9 cellular contexts compared by ENCODE assay signal in the genomic region with DNA sequence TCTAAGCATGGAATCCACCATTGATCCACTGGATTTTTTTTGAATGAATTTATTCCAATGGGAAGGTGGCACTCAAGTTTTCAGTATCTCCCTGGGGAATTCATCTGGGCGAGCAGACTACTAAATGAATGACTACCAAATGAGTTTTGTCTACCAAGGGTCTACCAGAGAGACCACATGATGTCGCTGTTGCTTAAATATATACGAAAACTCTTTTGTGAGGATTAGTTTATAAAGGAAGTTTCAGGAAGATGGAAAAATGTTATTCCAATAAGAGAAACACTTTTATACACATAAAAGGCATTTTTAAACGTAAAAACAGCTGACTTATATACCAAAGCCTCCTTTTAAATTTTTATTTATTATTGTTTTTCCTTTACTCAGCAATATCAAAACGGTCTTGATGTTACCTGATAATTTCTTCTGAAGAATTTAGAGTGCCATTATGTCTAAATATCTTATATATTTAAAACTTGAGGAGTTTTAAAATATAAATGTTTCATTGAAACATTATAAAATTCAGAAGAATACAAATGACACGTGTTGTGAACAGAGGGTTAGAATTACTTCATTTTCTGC.
DNase-seq lines count a peak whose midpoint lies in the region; ATAC-seq and TF ChIP-seq lines count a peak whose summit lies in the region.
"Had no signal": no experiment of that assay in that cellular context is flagged by ENCODE, and none has a peak within 500 bp of the region (broad histone marks: within the 10 kb centered on the region; RNA-seq: fewer than 3 reads in every experiment).

No MANE protein-coding gene starts in this region.

- TF ChIP-seq CTCF in fibroblast of the aortic adventitia (IDR thresholded peaks at IDR 0.05; ENCODE audit: insufficient read depth, low read length), result peak; percentile 54

- H3K4me3 ChIP-seq in SJCRH30 (no peak overlapping the region), fibroblast of the aortic adventitia (ENCODE audit: low read depth, low read length) (no peak overlapping the region), aorta (ENCODE audit: low read length in 2 of 2) (no peak overlapping the region)
- H3K4me3 ChIP-seq: BLaER1 treated with 17β-estradiol and CSF1 and Interleukin-3, amounts not matched to agents 10 nM and 100 nM had no signal

- no peak for ATAC-seq in aorta (ENCODE audit: low FRiP score)

- intact Hi-C loops in aorta (cut with DNase I), result loop anchor here (2.0 to 5.0 kb wide), 2 partner anchors 127 kb away; no protein-coding TSS in a partner anchor

- H3K27me3 ChIP-seq in SJCRH30, result no peaks in the 10 kb centered on the region
- no peaks in the 10 kb centered on the region for H3K27me3 ChIP-seq in aorta (ENCODE audit: control insufficient read depth in 1 of 2, insufficient read depth in 2 of 2, low read length in 1 of 2)
- H3K27me3 ChIP-seq: BLaER1 treated with 17β-estradiol and CSF1 and Interleukin-3, amounts not matched to agents 10 nM and 100 nM had no signal

- WGBS in aorta, 2 donors, result 21 to 28% methylated on average over 6 of the region's 6 CpGs

- no peaks in the 10 kb centered on the region for H3K36me3 ChIP-seq in SJCRH30
- H3K36me3 ChIP-seq in aorta (ENCODE audit: control insufficient read depth in 1 of 2, insufficient read depth in 2 of 2, low read length in 1 of 2), result no peaks in the 10 kb centered on the region
- H3K36me3 ChIP-seq: BLaER1 treated with 17β-estradiol and CSF1 and Interleukin-3, amounts not matched to agents 10 nM and 100 nM had no signal

- H3K9me3 ChIP-seq in SJCRH30 (replicated peaks) (no peaks in the 10 kb centered on the region), aorta (ENCODE audit: control insufficient read depth, low read length) (no peaks in the 10 kb centered on the region)
- H3K9me3 ChIP-seq: BLaER1 treated with 17β-estradiol and CSF1 and Interleukin-3, amounts not matched to agents 10 nM and 100 nM had no signal

- DNase-seq in NCI-H510A treated with DMSO at 0.1 percent for 48 hours (lab: John Stamatoyannopoulos, UW) (peak; percentile 41), NCI-H510A (lab: John Stamatoyannopoulos, UW) (no peak), M059J (ENCODE audit: low read depth) (peak; percentile 71), SJCRH30 (peak; percentile 26 to 82), fibroblast of the aortic adventitia (ENCODE audit: low read depth) (peak; percentile 77), pulmonary artery endothelial cell (ENCODE audit: low read depth, low spot score) (peak; percentile 4), mesenteric fat pad (ENCODE audit: low spot score) (no peak), aorta (no peak)

- H3K4me1 ChIP-seq in SJCRH30 (0 out of 2 replicates have a peak, but pooled peaks cover 6% of the 10 kb centered on the region), aorta (ENCODE audit: control insufficient read depth in 1 of 2, insufficient read depth in 2 of 2, low read length in 2 of 2) (no peaks in the 10 kb centered on the region)
- H3K4me1 ChIP-seq: BLaER1 treated with 17β-estradiol and CSF1 and Interleukin-3, amounts not matched to agents 10 nM and 100 nM had no signal

- H3K27ac ChIP-seq in SJCRH30, result no peak overlapping the region
- no peak overlapping the region for H3K27ac ChIP-seq in aorta (ENCODE audit: low read depth in 1 of 2, low read length in 2 of 2)
- H3K27ac ChIP-seq: BLaER1 treated with 17β-estradiol and CSF1 and Interleukin-3, amounts not matched to agents 10 nM and 100 nM had no signal

Comparison
In these comparisons a context has a peak if more than half of its experiments do, and no peak if none do; other contexts are left out.
1. DNase-seq: peak in NCI-H510A treated with DMSO at 0.1 percent for 48 hours (single experiment), M059J (single experiment), SJCRH30 (2 of 2), fibroblast of the aortic adventitia (single experiment) and pulmonary artery endothelial cell (single experiment); none in NCI-H510A (single experiment), mesenteric fat pad (single experiment) and aorta (0 of 2).